ENCODE assay signal across 10 cellular contexts in the genomic region with DNA sequence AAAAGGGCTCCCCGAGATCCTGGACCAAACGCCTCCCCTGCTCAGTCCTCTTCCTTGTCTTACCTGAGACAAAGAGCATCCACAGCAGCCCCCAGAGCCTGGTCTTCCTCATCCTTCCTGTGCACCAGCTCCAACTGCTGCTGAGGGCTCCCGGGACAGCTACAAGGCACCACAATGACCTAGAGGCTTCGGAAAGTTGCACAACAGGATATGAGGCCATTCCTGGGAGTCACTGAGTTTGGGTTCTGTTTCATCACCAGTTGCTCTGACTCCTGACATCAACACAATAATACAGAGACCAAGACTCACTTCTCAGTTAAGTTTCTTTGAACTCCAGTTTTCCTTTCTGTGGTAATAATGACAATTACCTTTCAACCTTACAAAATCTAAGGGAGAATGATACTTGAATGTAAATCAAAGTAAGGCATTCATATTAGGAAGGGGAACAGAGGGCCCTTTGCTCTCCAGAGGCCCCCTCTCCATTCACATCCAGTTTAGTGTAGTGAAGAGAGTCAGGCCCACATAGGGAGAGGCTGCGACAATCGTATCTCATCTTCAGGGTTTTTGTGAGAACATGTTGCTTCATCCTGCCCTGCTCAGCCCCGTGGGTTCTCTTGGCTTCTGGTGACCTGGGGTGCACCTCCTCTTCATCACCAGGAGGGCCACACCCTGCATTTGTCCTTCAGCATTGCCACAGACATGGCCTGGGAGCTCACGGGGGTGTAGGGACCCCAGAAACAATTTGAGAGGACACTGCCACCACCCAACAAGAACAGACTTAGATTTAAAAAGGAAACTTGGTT. TPM values are rescaled to one million over a fixed set of nuclear protein-coding genes. Genes with fewer than 3 reads are reported as not detected.
A peak's percentile ranks its signal among the peaks of the same experiment; 100 is the strongest.
DNase-seq lines count a peak whose midpoint lies in the region; ATAC-seq and TF ChIP-seq lines count a peak whose summit lies in the region.
"Had no signal": no experiment of that assay in that cellular context is flagged by ENCODE, and none has a peak within 500 bp of the region (broad histone marks: within the 10 kb centered on the region; RNA-seq: fewer than 3 reads in every experiment).

A gene (minus strand): TSS at position 139 of the 803 bp plus-strand sequence. CDS start 27 bp downstream, at position 112.

- no peaks in the 10 kb centered on the region for H3K27me3 ChIP-seq in tibial nerve

- H3K27me3 Mint-ChIP-seq in activated CD8-positive, alpha-beta T cell treated with anti-CD3 and anti-CD28 coated beads for 36 hours, result no peaks in the 10 kb centered on the region
- peaks cover 29% of the 10 kb centered on the region for H3K27me3 Mint-ChIP-seq in activated CD8-positive, alpha-beta T cell treated with anti-CD3 and anti-CD28 coated beads, Interleukin-2, amount 10 ng/mL, durations not matched to agents 7 days and 5 days (ENCODE audit: low read depth)

- no peaks in the 10 kb centered on the region for H3K9me3 Mint-ChIP-seq in activated CD8-positive, alpha-beta T cell treated with anti-CD3 and anti-CD28 coated beads for 36 hours
- no peaks in the 10 kb centered on the region for H3K9me3 Mint-ChIP-seq in activated CD8-positive, alpha-beta T cell treated with anti-CD3 and anti-CD28 coated beads, Interleukin-2, amount 10 ng/mL, durations not matched to agents 7 days and 5 days (ENCODE audit: insufficient read depth)
- H3K9me3 Mint-ChIP-seq: activated B cell treated with CpG ODN at 0.5 μM for 24 hours had no signal

- H3K4me3 Mint-ChIP-seq in activated CD8-positive, alpha-beta T cell treated with anti-CD3 and anti-CD28 coated beads for 36 hours, result no peak within 1 kb of the TSS
- no peak within 1 kb of the TSS for H3K4me3 Mint-ChIP-seq in activated CD8-positive, alpha-beta T cell treated with anti-CD3 and anti-CD28 coated beads, Interleukin-2, amount 10 ng/mL, durations not matched to agents 7 days and 5 days
- H3K4me3 Mint-ChIP-seq: activated B cell treated with CpG ODN at 0.5 μM for 24 hours had no signal

- no peak for DNase-seq in activated CD8-positive, alpha-beta T cell treated with anti-CD3 and anti-CD28 coated beads for 36 hours
- DNase-seq in activated CD8-positive, alpha-beta T cell treated with anti-CD3 and anti-CD28 coated beads, Interleukin-2, amount 10 ng/mL, durations not matched to agents 7 days and 5 days, result no peak
- peak; percentile 67 for DNase-seq in islet precursor cell
- peak in 1 of 2 donors; percentile 78 for DNase-seq in tibial nerve (ENCODE audit: low spot score in 2 of 2)
- DNase-seq in NCI-H526 treated with DMSO at 0.1 percent for 48 hours (lab: John Stamatoyannopoulos, UW), result no peak
- DNase-seq: activated B cell treated with CpG ODN at 0.5 μM for 24 hours had no signal

- H3K4me1 Mint-ChIP-seq in activated CD8-positive, alpha-beta T cell treated with anti-CD3 and anti-CD28 coated beads for 36 hours (ENCODE audit: low read depth), result peaks cover 8% of the 10 kb centered on the region
- no peaks in the 10 kb centered on the region for H3K4me1 Mint-ChIP-seq in activated CD8-positive, alpha-beta T cell treated with anti-CD3 and anti-CD28 coated beads, Interleukin-2, amount 10 ng/mL, durations not matched to agents 7 days and 5 days (ENCODE audit: low read depth)

- H3K4me3 ChIP-seq in tibial nerve, result no peak within 1 kb of the TSS

- POLR2A ChIA-PET in activated CD8-positive, alpha-beta T cell treated with anti-CD3 and anti-CD28 coated beads for 36 hours (lab: Charles Lee), result interaction anchor here (1.1 kb wide), 1 partner anchor 12 kb away, joined by 3 read pairs; no protein-coding TSS in a partner anchor
- POLR2A ChIA-PET in activated CD8-positive, alpha-beta T cell treated with anti-CD3 and anti-CD28 coated beads, Interleukin-2, amount 10 ng/mL, durations not matched to agents 7 days and 5 days (lab: Charles Lee), result no interaction called here

- TF ChIP-seq EP300 in tibial nerve (IDR thresholded peaks at IDR 0.05), result peak; percentile 71 to 87

- no peaks in the 10 kb centered on the region for H3K36me3 Mint-ChIP-seq in activated CD8-positive, alpha-beta T cell treated with anti-CD3 and anti-CD28 coated beads for 36 hours (ENCODE audit: low read depth)
- H3K36me3 Mint-ChIP-seq in activated CD8-positive, alpha-beta T cell treated with anti-CD3 and anti-CD28 coated beads, Interleukin-2, amount 10 ng/mL, durations not matched to agents 7 days and 5 days (ENCODE audit: low read depth), result no peaks in the 10 kb centered on the region

- CTCF ChIA-PET in activated CD8-positive, alpha-beta T cell treated with anti-CD3 and anti-CD28 coated beads for 36 hours (lab: Charles Lee), result interaction anchor here (1.1 to 4.9 kb wide), 5 partner anchors 8 to 95 kb away, joined by 3 to 23 read pairs (median 4); no protein-coding TSS in a partner anchor
- CTCF ChIA-PET in activated CD8-positive, alpha-beta T cell treated with anti-CD3 and anti-CD28 coated beads, Interleukin-2, amount 10 ng/mL, durations not matched to agents 7 days and 5 days (lab: Charles Lee), result interaction anchor here (0.7 to 1.9 kb wide), 2 partner anchors 20 to 82 kb away, joined by 3 to 4 read pairs; no protein-coding TSS in a partner anchor

- no peak for TF ChIP-seq CTCF in activated CD8-positive, alpha-beta T cell treated with anti-CD3 and anti-CD28 coated beads for 36 hours (IDR thresholded peaks at IDR 0.05)
- TF ChIP-seq CTCF in VCaP (conservative IDR thresholded peaks at IDR 0.05) (no peak), tibial nerve (IDR thresholded peaks at IDR 0.05) (no peak)

- TF ChIP-seq POLR2A in tibial nerve (IDR thresholded peaks at IDR 0.05), result no peak

- peaks cover 0 to 13% (median 0%) of the 10 kb centered on the region in 4 donors for H3K4me1 ChIP-seq in tibial nerve

- WGBS in tibial nerve, 2 donors, result 70 to 76% methylated on average over 8 of the region's 8 CpGs

- peak within 1 kb of the TSS; percentile 72 for H3K27ac ChIP-seq in VCaP
- peak within 1 kb of the TSS in 2 of 4 donors; percentile 62 to 81 for H3K27ac ChIP-seq in tibial nerve

- intact Hi-C loops in activated CD8-positive, alpha-beta T cell treated with anti-CD3 and anti-CD28 coated beads for 36 hours (cut with micrococcal nuclease), result no loop called here

- no peaks in the 10 kb centered on the region for H3K36me3 ChIP-seq in tibial nerve

- no peaks in the 10 kb centered on the region for H3K9me3 ChIP-seq in tibial nerve

- peak within 1 kb of the TSS; percentile 43 for H3K27ac Mint-ChIP-seq in activated CD8-positive, alpha-beta T cell treated with anti-CD3 and anti-CD28 coated beads for 36 hours
- no peak within 1 kb of the TSS for H3K27ac Mint-ChIP-seq in activated CD8-positive, alpha-beta T cell treated with anti-CD3 and anti-CD28 coated beads, Interleukin-2, amount 10 ng/mL, durations not matched to agents 7 days and 5 days
- H3K27ac Mint-ChIP-seq: activated B cell treated with CpG ODN at 0.5 μM for 24 hours had no signal

- peak; percentile 28 for ATAC-seq in activated CD8-positive, alpha-beta T cell treated with anti-CD3 and anti-CD28 coated beads for 36 hours
- no peak for ATAC-seq in activated CD8-positive, alpha-beta T cell treated with anti-CD3 and anti-CD28 coated beads, Interleukin-2, amount 10 ng/mL, durations not matched to agents 7 days and 5 days
- ATAC-seq in GM19452 (IDR thresholded peaks at IDR 0.05; ENCODE audit: unreplicated experiment), result no peak
- ATAC-seq in HG03139 (IDR thresholded peaks at IDR 0.05; ENCODE audit: unreplicated experiment), result no peak

RNA-seq across cellular contexts. Expression of the gene that starts here (rescaled TPM):
- total RNA-seq in activated CD8-positive, alpha-beta T cell treated with anti-CD3 and anti-CD28 coated beads for 36 hours, result not detected
- total RNA-seq in activated CD8-positive, alpha-beta T cell treated with anti-CD3 and anti-CD28 coated beads, Interleukin-2, amount 10 ng/mL, durations not matched to agents 7 days and 5 days, result not detected
- total RNA-seq in tibial nerve, result 1 to 10 TPM; 1.1 to 3.3 (median 2.1) TPM
- total RNA-seq: activated B cell treated with CpG ODN at 0.5 μM for 24 hours, dermis microvascular lymphatic vessel endothelial cell had no signal

Comparison
In these comparisons a context has a peak if more than half of its experiments do, and no peak if none do; other contexts are left out.
1. Peak in ATAC-seq in activated CD8-positive, alpha-beta T cell treated with anti-CD3 and anti-CD28 coated beads for 36 hours; RNA of the gene not detected or under 1 TPM.